In genomic region chr7:101718747-101719260, GRCh38 we compare ENCODE assay signal across 1 cellular context.
TF ChIP-seq lines count a peak whose summit lies in the region.

No MANE protein-coding gene starts in this region.

TF ChIP-seq in GM23338, 12 proteins besides CTCF, POLR2A, EP300 and RAD21 (continued from another document):
- TF ChIP-seq ZNF462 (CRISPR knock-in tag; IDR thresholded peaks at IDR 0.05) = no peak
- no peak for TF ChIP-seq NANOG (IDR thresholded peaks at IDR 0.05; ENCODE audit: borderline replicate concordance)
- TF ChIP-seq JUNB (IDR thresholded peaks at IDR 0.05; ENCODE audit: unreplicated experiment) = no peak
- no peak for TF ChIP-seq ZNF331 (CRISPR knock-in tag; IDR thresholded peaks at IDR 0.05; ENCODE audit: low read depth)
- TF ChIP-seq ETS1 (IDR thresholded peaks at IDR 0.05) = no peak
